In genomic region chr2:58812766-58813344, GRCh38 we compare ENCODE assay signal across 15 cellular contexts.
"Had no signal": no experiment of that assay in that cellular context is flagged by ENCODE, and none has a peak within 500 bp of the region (broad histone marks: within the 10 kb centered on the region; RNA-seq: fewer than 3 reads in every experiment).

No MANE protein-coding gene starts in this region.

- H3K27ac ChIP-seq: ascending aorta, breast epithelium, foreskin keratinocyte, left ventricle myocardium inferior, parathyroid adenoma had no signal

- H3K4me3 Mint-ChIP-seq: activated naive CD4-positive, alpha-beta T cell treated with anti-CD3 and anti-CD28 coated beads for 36 hours; activated T-helper 17 cell treated with anti-CD3 and anti-CD28 coated beads, Interleukin-2, amount 50 U/mL, for 72 hours; dendritic cell treated with granulocyte-macrophage colony-stimulating factor and Interleukin-4, amounts not matched to agents 40 ng/mL and 50 ng/mL, for 4 days; effector memory CD8-positive, alpha-beta T cell; naive B cell; stimulated activated effector memory CD8-positive, alpha-beta T cell treated with anti-CD3 and anti-CD28 coated beads, Interleukin-12 subunit alpha, Interleukin-12 subunit beta, amount 100 ng/mL, for 72 hours had no signal

- ATAC-seq: activated T-helper 17 cell treated with anti-CD3 and anti-CD28 coated beads, Interleukin-2, amount 50 U/mL, for 72 hours; effector memory CD8-positive, alpha-beta T cell; foreskin keratinocyte; stimulated activated effector memory CD8-positive, alpha-beta T cell treated with anti-CD3 and anti-CD28 coated beads, Interleukin-12 subunit alpha, Interleukin-12 subunit beta, amount 100 ng/mL, for 72 hours had no signal

- H3K9me3 Mint-ChIP-seq: activated naive CD4-positive, alpha-beta T cell treated with anti-CD3 and anti-CD28 coated beads for 36 hours; activated T-helper 17 cell treated with anti-CD3 and anti-CD28 coated beads, Interleukin-2, amount 50 U/mL, for 72 hours; dendritic cell treated with granulocyte-macrophage colony-stimulating factor and Interleukin-4, amounts not matched to agents 40 ng/mL and 50 ng/mL, for 4 days; effector memory CD8-positive, alpha-beta T cell; naive B cell had no signal

- H3K9me3 ChIP-seq: ascending aorta, breast epithelium, left ventricle myocardium inferior had no signal

- H3K27me3 Mint-ChIP-seq: activated T-helper 17 cell treated with anti-CD3 and anti-CD28 coated beads, Interleukin-2, amount 50 U/mL, for 72 hours; dendritic cell treated with granulocyte-macrophage colony-stimulating factor and Interleukin-4, amounts not matched to agents 40 ng/mL and 50 ng/mL, for 4 days; effector memory CD8-positive, alpha-beta T cell; naive B cell had no signal

- DNase-seq: activated CD4-positive, alpha-beta T cell treated with anti-CD3 and anti-CD28 coated beads for 1 hour; activated CD4-positive, alpha-beta T cell treated with anti-CD3 and anti-CD28 coated beads, Interleukin-2, amount 50 U/mL, for 4 hours; activated naive CD4-positive, alpha-beta T cell treated with anti-CD3 and anti-CD28 coated beads for 36 hours; effector memory CD8-positive, alpha-beta T cell; foreskin keratinocyte; glutamatergic neuron; hypothalamus; left ventricle myocardium inferior; naive B cell had no signal

- H3K27me3 ChIP-seq: ascending aorta, breast epithelium had no signal

- H3K36me3 Mint-ChIP-seq: naive B cell; stimulated activated effector memory CD8-positive, alpha-beta T cell treated with anti-CD3 and anti-CD28 coated beads, Interleukin-12 subunit alpha, Interleukin-12 subunit beta, amount 100 ng/mL, for 72 hours had no signal

- H3K4me1 Mint-ChIP-seq: activated T-helper 17 cell treated with anti-CD3 and anti-CD28 coated beads, Interleukin-2, amount 50 U/mL, for 72 hours; naive B cell; stimulated activated effector memory CD8-positive, alpha-beta T cell treated with anti-CD3 and anti-CD28 coated beads, Interleukin-12 subunit alpha, Interleukin-12 subunit beta, amount 100 ng/mL, for 72 hours had no signal

- H3K27ac Mint-ChIP-seq: activated naive CD4-positive, alpha-beta T cell treated with anti-CD3 and anti-CD28 coated beads for 36 hours; activated T-helper 17 cell treated with anti-CD3 and anti-CD28 coated beads, Interleukin-2, amount 50 U/mL, for 72 hours; dendritic cell treated with granulocyte-macrophage colony-stimulating factor and Interleukin-4, amounts not matched to agents 40 ng/mL and 50 ng/mL, for 4 days; effector memory CD8-positive, alpha-beta T cell; naive B cell; stimulated activated effector memory CD8-positive, alpha-beta T cell treated with anti-CD3 and anti-CD28 coated beads, Interleukin-12 subunit alpha, Interleukin-12 subunit beta, amount 100 ng/mL, for 72 hours had no signal
